Comparison of ENCODE assay signal across 14 cellular contexts in the genomic region with DNA sequence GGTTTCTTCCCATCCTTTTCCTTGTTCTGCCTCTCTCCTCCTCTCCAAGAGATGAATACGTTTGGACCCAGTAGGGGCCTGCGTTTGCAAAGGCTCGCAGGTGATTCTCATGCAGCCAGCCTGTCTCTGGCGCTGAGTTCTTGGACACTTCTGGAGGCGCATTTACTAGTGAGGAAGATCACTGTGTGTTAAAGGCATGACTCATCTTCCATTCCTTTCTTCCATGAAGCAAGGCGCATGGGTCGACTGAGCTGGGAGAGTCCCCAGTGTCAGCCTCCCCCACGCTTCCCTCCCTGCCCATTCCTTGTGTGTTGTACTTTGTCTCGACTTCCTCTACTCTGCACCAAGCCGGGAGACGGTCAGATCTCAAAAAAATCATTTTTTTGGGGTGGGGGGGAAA.
A peak's percentile ranks its signal among the peaks of the same experiment; 100 is the strongest.
DNase-seq lines count a peak whose midpoint lies in the region; ATAC-seq lines count a peak whose summit lies in the region.
"Had no signal": no experiment of that assay in that cellular context is flagged by ENCODE, and none has a peak within 500 bp of the region (broad histone marks: within the 10 kb centered on the region; RNA-seq: fewer than 3 reads in every experiment).

No MANE protein-coding gene starts in this region.

- DNase-seq in HT1080 (ENCODE audit: low read depth), result peak; percentile 17
- DNase-seq in ecto neural progenitor cell (ENCODE audit: low spot score), result peak; percentile 33
- DNase-seq in kidney tubule cell (ENCODE audit: low spot score), result peak; percentile 41
- DNase-seq in activated naive CD4-positive, alpha-beta T cell treated with anti-CD3 and anti-CD28 coated beads, Interleukin-2, amount 50 U/mL, for 16 hours, result no peak
- no peak for DNase-seq in H7
- DNase-seq in foreskin melanocyte, result no peak
- DNase-seq: CD8-positive, alpha-beta T cell; COR-L47; DMS53; GOT3; HCEC 1CT; HFFc6 had no signal

- H3K27me3 ChIP-seq in H7 (ENCODE audit: control insufficient read depth, insufficient read depth, low read length), result no peaks in the 10 kb centered on the region

- no peak for ATAC-seq in GM21576 (IDR thresholded peaks at IDR 0.05; ENCODE audit: unreplicated experiment)
- ATAC-seq: CD8-positive, alpha-beta T cell; HepG2 had no signal

- H3K36me3 ChIP-seq in H7 (replicated peaks; ENCODE audit: control insufficient read depth, insufficient read depth, low read length), result no peaks in the 10 kb centered on the region

- H3K4me3 ChIP-seq in H7 (ENCODE audit: insufficient read depth, low read depth, low read length), result no peak overlapping the region

Comparison
In these comparisons a context has a peak if more than half of its experiments do, and no peak if none do; other contexts are left out.
1. DNase-seq: peak in HT1080 (single experiment), ecto neural progenitor cell (single experiment) and kidney tubule cell (single experiment); none in activated naive CD4-positive, alpha-beta T cell treated with anti-CD3 and anti-CD28 coated beads, Interleukin-2, amount 50 U/mL, for 16 hours (single experiment), H7 (single experiment) and foreskin melanocyte (single experiment).